Comparison of ENCODE assay signal across 1 cellular context in genomic region chr3:101791778-101792177, GRCh38.
A peak's percentile ranks its signal among the peaks of the same experiment; 100 is the strongest.
TF ChIP-seq lines count a peak whose summit lies in the region.

No MANE protein-coding gene starts in this region.

TF ChIP-seq in GM12878, 131 proteins besides CTCF, POLR2A, EP300 and RAD21 (continued from another document):
- TF ChIP-seq ZBTB4 (CRISPR knock-in tag; IDR thresholded peaks at IDR 0.05) (no peak), SUPT20H (IDR thresholded peaks at IDR 0.05; ENCODE audit: borderline replicate concordance, control insufficient read depth, low read depth, low read length) (no peak), BCL11A (IDR thresholded peaks at IDR 0.05; ENCODE audit: low read depth, low read length) (peak; percentile 90), EGR1 (IDR thresholded peaks at IDR 0.05; ENCODE audit: borderline replicate concordance in 1 of 2, low read depth in 2 of 2, low read length in 2 of 2) (no peak), BCL3 (IDR thresholded peaks at IDR 0.05; ENCODE audit: borderline replicate concordance, insufficient read depth, low read depth, low read length, poor library complexity, severe bottlenecking) (no peak), EZH2 (IDR thresholded peaks at IDR 0.05; ENCODE audit: borderline replicate concordance, control insufficient read depth, low read depth, low read length) (no peak), HDAC2 (IDR thresholded peaks at IDR 0.05) (no peak)
